8 cellular contexts compared by ENCODE assay signal in the genomic region with DNA sequence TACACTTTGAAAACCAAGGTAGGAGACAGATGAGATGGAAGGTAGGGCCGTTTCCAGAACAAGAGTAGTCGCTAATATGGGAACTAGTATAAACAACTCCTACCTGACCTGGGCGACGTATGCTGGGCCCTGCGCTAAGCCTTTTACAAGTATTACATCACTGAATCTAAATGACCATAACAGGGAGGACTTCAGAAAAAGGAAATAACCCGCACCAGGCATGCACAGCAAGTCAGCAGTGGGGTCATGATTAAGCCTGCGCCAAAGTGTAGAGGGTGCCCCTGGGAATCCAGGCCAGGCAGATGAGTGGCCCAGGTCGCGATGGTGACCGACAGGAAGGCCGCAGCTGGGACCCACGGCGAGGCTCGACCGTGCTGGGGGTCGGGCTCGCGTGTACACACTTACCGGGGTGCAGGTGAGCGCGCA. TPM values are rescaled to one million over a fixed set of nuclear protein-coding genes. Genes with fewer than 3 reads are reported as not detected.
DNase-seq lines count a peak whose midpoint lies in the region; ATAC-seq and TF ChIP-seq lines count a peak whose summit lies in the region.

No MANE protein-coding gene starts in this region.

- H3K27me3 Mint-ChIP-seq in activated T-cell treated with anti-CD3 and anti-CD28 coated beads, Interleukin-2, amount 50 U/mL, for 4 hours (ENCODE audit: low read depth) = no peaks in the 10 kb centered on the region

- 0 out of 2 replicates have a peak, but pooled peaks cover 7% of the 10 kb centered on the region for H4K20me1 ChIP-seq in PC-3 (ENCODE audit: low read length)

- peak overlapping the region; percentile 98 for H3K4me2 ChIP-seq in PC-3 (ENCODE audit: low read length)
- H3K4me2 ChIP-seq in neuronal stem cell (ENCODE audit: insufficient read depth, low read length, poor library complexity, severe bottlenecking) = peak overlapping the region; percentile 99

- H2AFZ ChIP-seq in PC-3 (ENCODE audit: low read length) (peak overlapping the region; percentile 83), neuronal stem cell (ENCODE audit: low read length) (peak overlapping the region; percentile 92)

- H2BK12ac ChIP-seq in neuronal stem cell (ENCODE audit: low read length) = no peak overlapping the region

- peak overlapping the region; percentile 71 for H3K27ac ChIP-seq in PC-3 (ENCODE audit: low read length)
- H3K27ac ChIP-seq in neuronal stem cell (replicated peaks; ENCODE audit: low read length) = peak overlapping the region; percentile 26

- H3K36me3 ChIP-seq in PC-3 (ENCODE audit: low read depth, low read length) = peaks cover 16% of the 10 kb centered on the region; the same call in 1 of the 2 replicates
- peaks cover 2% of the 10 kb centered on the region for H3K36me3 ChIP-seq in endocrine pancreas (ENCODE audit: control insufficient read depth, insufficient read depth, low read length)
- H3K36me3 ChIP-seq in neuronal stem cell (replicated peaks in 1 of 2; ENCODE audit: control insufficient read depth in 2 of 2, insufficient read depth in 2 of 2, low read length in 2 of 2) = peaks cover 19 to 37% of the 10 kb centered on the region in 2 donors

- peak overlapping the region; percentile 69 for H2BK5ac ChIP-seq in neuronal stem cell (ENCODE audit: low read length)

- no peaks in the 10 kb centered on the region for H3K9me2 ChIP-seq in PC-3 (replicated peaks; ENCODE audit: low read length)

- H3K27me3 ChIP-seq in PC-3 (ENCODE audit: low read length) (no peaks in the 10 kb centered on the region), endocrine pancreas (ENCODE audit: control insufficient read depth, insufficient read depth, low read length) (no peaks in the 10 kb centered on the region), neuronal stem cell (ENCODE audit: control insufficient read depth in 3 of 3, insufficient read depth in 3 of 3, low read depth in 1 of 3, low read length in 3 of 3) (no peaks in the 10 kb centered on the region)

- peaks cover 8% of the 10 kb centered on the region for H3K79me1 ChIP-seq in neuronal stem cell (ENCODE audit: low read depth, low read length)

- peak overlapping the region; percentile 92 for H2AK5ac ChIP-seq in neuronal stem cell (ENCODE audit: low read depth, low read length)

- peak overlapping the region; percentile 45 for H4K8ac ChIP-seq in neuronal stem cell (ENCODE audit: low read depth, low read length)

- peak overlapping the region; percentile 77 for H2BK15ac ChIP-seq in neuronal stem cell (ENCODE audit: low read length)

- peak overlapping the region; percentile 85 for H4K91ac ChIP-seq in neuronal stem cell (ENCODE audit: low read depth, low read length, poor library complexity)

- peaks cover 15% of the 10 kb centered on the region for H3K36me3 Mint-ChIP-seq in activated T-cell treated with anti-CD3 and anti-CD28 coated beads, Interleukin-2, amount 50 U/mL, for 4 hours (ENCODE audit: insufficient read depth)

- H3K9me3 Mint-ChIP-seq in activated T-cell treated with anti-CD3 and anti-CD28 coated beads, Interleukin-2, amount 50 U/mL, for 4 hours = no peaks in the 10 kb centered on the region

- POLR2A ChIA-PET in PC-3 (lab: Charles Lee; ENCODE audit: unreplicated experiment) = no interaction called here

- BruUV-seq in PC-3 (replicated peaks; lab: Mats Ljungman, UMichigan) = no TSS peak

- CTCF ChIA-PET in PC-3 (lab: Charles Lee) = no interaction called here

- DNase-seq in activated T-cell treated with anti-CD3 and anti-CD28 coated beads, Interleukin-2, amount 50 U/mL, for 4 hours = no peak
- no peak for DNase-seq in activated T-cell treated with anti-CD3 and anti-CD28 coated beads, Interleukin-2, amount 50 U/mL, for 1 hour
- DNase-seq in PC-3 (no peak), neuronal stem cell (ENCODE audit: low spot score) (no peak), dermis blood vessel endothelial cell (no peak)

- H3K9ac ChIP-seq in PC-3 (ENCODE audit: low read length) (peak overlapping the region; percentile 95), endocrine pancreas (ENCODE audit: control insufficient read depth, insufficient read depth, low read length) (peak overlapping the region; percentile 93), neuronal stem cell (ENCODE audit: low read depth, low read length, poor library complexity) (peak overlapping the region; percentile 96)

- H3K9me3 ChIP-seq in PC-3 (ENCODE audit: low read length) = no peaks in the 10 kb centered on the region
- no peaks in the 10 kb centered on the region for H3K9me3 ChIP-seq in endocrine pancreas (ENCODE audit: control insufficient read depth, low read length)
- H3K9me3 ChIP-seq in neuronal stem cell (replicated peaks in 1 of 2; ENCODE audit: control insufficient read depth in 2 of 2, insufficient read depth in 1 of 2, low read depth in 1 of 2, low read length in 2 of 2) = no peaks in the 10 kb centered on the region

- peaks cover 35% of the 10 kb centered on the region for H3K79me2 ChIP-seq in PC-3 (ENCODE audit: low read length)

- WGBS in neuronal stem cell (ENCODE audit: extremely low coverage in 2 of 2, insufficient read length in 2 of 2, insufficient replicate concordance in 1 of 2), 2 donors = no CpG with 5 or more reads among the region's 21 CpGs

- TF ChIP-seq CTCF in PC-3 (conservative IDR thresholded peaks at IDR 0.05; ENCODE audit: low read depth, low read length) = no peak

- peaks cover 11% of the 10 kb centered on the region for H3K4me1 ChIP-seq in PC-3 (ENCODE audit: insufficient read depth, low read length)
- no peaks in the 10 kb centered on the region for H3K4me1 ChIP-seq in endocrine pancreas (ENCODE audit: control insufficient read depth, insufficient read depth, low read length)
- peaks cover 11 to 14% of the 10 kb centered on the region in 2 donors for H3K4me1 ChIP-seq in neuronal stem cell (ENCODE audit: control insufficient read depth in 2 of 2, insufficient read depth in 1 of 2, low read depth in 1 of 2, low read length in 2 of 2)

- intact Hi-C loops in PC-3 (cut with micrococcal nuclease) = no loop called here

- H3K4me3 Mint-ChIP-seq in activated T-cell treated with anti-CD3 and anti-CD28 coated beads, Interleukin-2, amount 50 U/mL, for 4 hours = peak overlapping the region; percentile 94

- peak overlapping the region; percentile 39 for H3K14ac ChIP-seq in neuronal stem cell (ENCODE audit: low read length)

- H3K4ac ChIP-seq in neuronal stem cell (ENCODE audit: low read length) = no peak overlapping the region

- H2BK120ac ChIP-seq in neuronal stem cell (ENCODE audit: low read depth, low read length) = peak overlapping the region; percentile 26

- ATAC-seq in activated T-cell treated with anti-CD3 and anti-CD28 coated beads, Interleukin-2, amount 50 U/mL, for 4 hours = peak in 1 of 2 donors; percentile 5
- peak; percentile 4 for ATAC-seq in PC-3
- ATAC-seq in HG03280 (IDR thresholded peaks at IDR 0.05; ENCODE audit: unreplicated experiment) = no peak
- no peak for ATAC-seq in HG02623 (IDR thresholded peaks at IDR 0.05; ENCODE audit: unreplicated experiment)

- H3K4me1 Mint-ChIP-seq in activated T-cell treated with anti-CD3 and anti-CD28 coated beads, Interleukin-2, amount 50 U/mL, for 4 hours (ENCODE audit: low read depth) = peaks cover 28% of the 10 kb centered on the region

- H3F3A ChIP-seq in PC-3 (ENCODE audit: low read length, unreplicated experiment) = no peaks in the 10 kb centered on the region

- H3K18ac ChIP-seq in neuronal stem cell (ENCODE audit: low read length) = peak overlapping the region; percentile 89

- H3K4me3 ChIP-seq in PC-3 (ENCODE audit: low read length) (peak overlapping the region; percentile 94), endocrine pancreas (ENCODE audit: control insufficient read depth, insufficient read depth, low read length) (peak overlapping the region; percentile 71), neuronal stem cell (ENCODE audit: low read length in 2 of 2) (peak overlapping the region; percentile 88 to 97)

- H3K23ac ChIP-seq in neuronal stem cell (ENCODE audit: low read depth, low read length, poor library complexity) = peak overlapping the region; percentile 98

RNA-seq across cellular contexts. Expression of a gene that starts 0.6 kb away (rescaled TPM):
- 100 to 1,000 TPM; 101 to 108 (median 102) TPM for total RNA-seq in activated T-cell treated with anti-CD3 and anti-CD28 coated beads, Interleukin-2, amount 50 U/mL, for 4 hours
- 48.5 and 58.2 TPM in 2 replicates for total RNA-seq in PC-3 (2014; rRNA removed)
- 20.7 TPM for polyA plus RNA-seq in neuronal stem cell (2013, experiment 1 of 2)
- polyA plus RNA-seq in neuronal stem cell (2013, experiment 2 of 2) = 20.1 TPM
- total RNA-seq in dermis blood vessel endothelial cell = 36.8 and 188 TPM in 2 replicates

RNA-seq across cellular contexts. Expression of a gene that starts 5.8 kb away (rescaled TPM):
- 10 to 100 TPM; 29.2 to 33.2 (median 29.4) TPM for total RNA-seq in activated T-cell treated with anti-CD3 and anti-CD28 coated beads, Interleukin-2, amount 50 U/mL, for 4 hours
- total RNA-seq in PC-3 (2014; rRNA removed) = 11.0 and 11.3 TPM in 2 replicates
- polyA plus RNA-seq in neuronal stem cell (2013, experiment 1 of 2) = 14.0 TPM
- 14.0 TPM for polyA plus RNA-seq in neuronal stem cell (2013, experiment 2 of 2)
- total RNA-seq in dermis blood vessel endothelial cell = 15.9 and 20.4 TPM in 2 replicates

RNA-seq across cellular contexts. Expression of a gene that starts 19.4 kb away (rescaled TPM):
- total RNA-seq in activated T-cell treated with anti-CD3 and anti-CD28 coated beads, Interleukin-2, amount 50 U/mL, for 4 hours = 10 to 100 TPM; 38.7 to 43.4 (median 42.1) TPM
- total RNA-seq in PC-3 (2014; rRNA removed) = 6.3 and 11.1 TPM in 2 replicates
- 6.5 TPM for polyA plus RNA-seq in neuronal stem cell (2013, experiment 1 of 2)
- 6.7 TPM for polyA plus RNA-seq in neuronal stem cell (2013, experiment 2 of 2)
- 6.5 and 12.6 TPM in 2 replicates for total RNA-seq in dermis blood vessel endothelial cell

RNA-seq across cellular contexts. Expression of a gene that starts 34.9 kb away (rescaled TPM):
- total RNA-seq in activated T-cell treated with anti-CD3 and anti-CD28 coated beads, Interleukin-2, amount 50 U/mL, for 4 hours = 10 to 100 TPM in 2 of 3 donors, 1 to 10 TPM in 1; 9.4 to 15.1 (median 14.7) TPM
- 26.6 and 31.0 TPM in 2 replicates for total RNA-seq in PC-3 (2014; rRNA removed)
- polyA plus RNA-seq in neuronal stem cell (2013, experiment 1 of 2) = 79.0 TPM
- polyA plus RNA-seq in neuronal stem cell (2013, experiment 2 of 2) = 73.0 TPM
- total RNA-seq in dermis blood vessel endothelial cell = 0.42 and 1.0 TPM in 2 replicates

RNA-seq across cellular contexts. Expression of a gene that starts 44.4 kb away (rescaled TPM):
- total RNA-seq in activated T-cell treated with anti-CD3 and anti-CD28 coated beads, Interleukin-2, amount 50 U/mL, for 4 hours = 10 to 100 TPM in 1 of 3 donors, 1 to 10 TPM in 2; 8.9 to 12.1 (median 9.2) TPM
- 6.9 TPM in 2 replicates for total RNA-seq in PC-3 (2014; rRNA removed)
- polyA plus RNA-seq in neuronal stem cell (2013, experiment 1 of 2) = 6.9 TPM
- 7.0 TPM for polyA plus RNA-seq in neuronal stem cell (2013, experiment 2 of 2)
- 0.05 TPM in 1 of 2 replicates, not detected in the other for total RNA-seq in dermis blood vessel endothelial cell
